ENCODE assay signal across 26 cellular contexts in genomic region chr9:124570942-124571666, GRCh38.
DNase-seq lines count a peak whose midpoint lies in the region; ATAC-seq, FAIRE-seq and TF ChIP-seq lines count a peak whose summit lies in the region.
"Had no signal": no experiment of that assay in that cellular context is flagged by ENCODE, and none has a peak within 500 bp of the region (broad histone marks: within the 10 kb centered on the region; RNA-seq: fewer than 3 reads in every experiment).

No MANE protein-coding gene starts in this region.

- CTCF ChIA-PET in Caco-2 (lab: Charles Lee), result interaction anchor here (0.6 kb wide), 1 partner anchor 46 kb away, joined by 3 read pairs; no protein-coding TSS in a partner anchor
- CTCF ChIA-PET in HEK293 (lab: Yijun Ruan, JAX), result interaction anchor here (0.5 kb wide), 1 partner anchor 16 kb away, joined by 4 read pairs; no protein-coding TSS in a partner anchor

- no peaks in the 10 kb centered on the region for H3K27me3 ChIP-seq in Caco-2 (replicated peaks; ENCODE audit: control insufficient read depth, insufficient read depth, low read length)
- H3K27me3 ChIP-seq in parathyroid adenoma (ENCODE audit: control insufficient read depth, insufficient read depth, low read length), result no peaks in the 10 kb centered on the region
- H3K27me3 ChIP-seq: BLaER1 had no signal

- no peaks in the 10 kb centered on the region for H3K36me3 ChIP-seq in Caco-2 (ENCODE audit: control insufficient read depth, insufficient read depth, low read length)
- no peaks in the 10 kb centered on the region for H3K36me3 ChIP-seq in HEK293 (ENCODE audit: control insufficient read depth in 2 of 2, insufficient read depth in 1 of 2, low read length in 2 of 2)
- H3K36me3 ChIP-seq in parathyroid adenoma (ENCODE audit: control insufficient read depth, insufficient read depth, low read length), result no peaks in the 10 kb centered on the region
- H3K36me3 ChIP-seq: BLaER1, HAP-1 had no signal

- no peak for FAIRE-seq in RCC 7860 (lab: Jason Lieb, UNC)
- FAIRE-seq: G401.6, HTR-8/SVneo had no signal

- POLR2A ChIA-PET in Caco-2 (lab: Charles Lee) (no interaction called here), HEK293 (lab: Yijun Ruan, JAX) (no interaction called here)

- no peak for DNase-seq in Caco-2
- DNase-seq in left lobe of liver (ENCODE audit: low spot score), result no peak
- DNase-seq in iPS-NIHi7 (ENCODE audit: extremely low spot score), result no peak
- DNase-seq in RCC 7860 (ENCODE audit: low spot score), result no peak
- no peak for DNase-seq in germinal center (ENCODE audit: low spot score)
- DNase-seq: CD4-positive, CD25-positive, alpha-beta regulatory T cell; DMS53; GM23248; NCI-H1048; NCI-H1417; NCI-H1694; NCI-H2029 treated with DMSO at 0.1 percent for 48 hours; NCI-H446 treated with DMSO at 0.1 percent for 48 hours; NCI-H526 treated with DMSO at 0.1 percent for 48 hours; SIG-M5; SK-N-SH; SW 1271 had no signal

- H3K27ac Mint-ChIP-seq in Caco-2 (ENCODE audit: unreplicated experiment), result peak overlapping the region; percentile 33
- H3K27ac Mint-ChIP-seq: CD4-positive, CD25-positive, alpha-beta regulatory T cell had no signal

- ATAC-seq in left lobe of liver, result peak; percentile 19
- no peak for ATAC-seq in HG02870 (IDR thresholded peaks at IDR 0.05; ENCODE audit: unreplicated experiment)

- peaks cover 40% of the 10 kb centered on the region for H3K4me1 ChIP-seq in Caco-2
- H3K4me1 ChIP-seq in HEK293 (ENCODE audit: control insufficient read depth, insufficient read depth, low read length), result no peaks in the 10 kb centered on the region
- peaks cover 9% of the 10 kb centered on the region for H3K4me1 ChIP-seq in parathyroid adenoma
- H3K4me1 ChIP-seq: HAP-1 had no signal

- no peak overlapping the region for H3K4me2 ChIP-seq in parathyroid adenoma (ENCODE audit: low read length)
- H3K4me2 ChIP-seq: BLaER1, KMS-11, SK-N-SH had no signal

- no peak overlapping the region for H3K9ac ChIP-seq in parathyroid adenoma
- H3K9ac ChIP-seq: BLaER1, GM23248, KMS-11, SK-N-SH had no signal

- no peak overlapping the region for H3K27ac ChIP-seq in HEK293 (ENCODE audit: extremely low read depth, low read depth, low read length)
- peak overlapping the region; percentile 19 for H3K27ac ChIP-seq in parathyroid adenoma
- H3K27ac ChIP-seq: BLaER1, GM23248, KMS-11, RWPE1 had no signal

- H3K9me3 ChIP-seq in Caco-2 (no peaks in the 10 kb centered on the region), HEK293 (ENCODE audit: control insufficient read depth, insufficient read depth, low read depth, low read length) (no peaks in the 10 kb centered on the region), parathyroid adenoma (ENCODE audit: control insufficient read depth, low read length) (no peaks in the 10 kb centered on the region)
- H3K9me3 ChIP-seq: BLaER1, HAP-1, SK-N-SH had no signal

- no peaks in the 10 kb centered on the region for H3K9me3 Mint-ChIP-seq in Caco-2 (ENCODE audit: unreplicated experiment)

- H3K4me3 Mint-ChIP-seq in Caco-2 (ENCODE audit: unreplicated experiment), result peak overlapping the region; percentile 1
- H3K4me3 Mint-ChIP-seq: CD4-positive, CD25-positive, alpha-beta regulatory T cell had no signal

- no peak overlapping the region for H2AFZ ChIP-seq in parathyroid adenoma
- H2AFZ ChIP-seq: GM23248 had no signal

- intact Hi-C loops in Caco-2 (cut with micrococcal nuclease; ENCODE audit: unreplicated experiment), result loop anchor here (2.0 kb wide), 1 partner anchor 24 kb away; no protein-coding TSS in a partner anchor

- peaks cover 46% of the 10 kb centered on the region for H3K4me1 Mint-ChIP-seq in Caco-2 (ENCODE audit: low read depth, unreplicated experiment)
- H3K4me1 Mint-ChIP-seq: CD4-positive, CD25-positive, alpha-beta regulatory T cell had no signal

- no peak overlapping the region for H3K4me3 ChIP-seq in Caco-2 (ENCODE audit: low read depth, low read length)
- H3K4me3 ChIP-seq in HEK293 (ENCODE audit: low read depth, low read length), result no peak overlapping the region
- no peak overlapping the region for H3K4me3 ChIP-seq in parathyroid adenoma (ENCODE audit: low read depth, low read length)
- H3K4me3 ChIP-seq: BLaER1, GM23248, HAP-1 had no signal

- no peaks in the 10 kb centered on the region for H3K27me3 Mint-ChIP-seq in Caco-2 (ENCODE audit: insufficient read depth, unreplicated experiment)

- no TSS peak for BruUV-seq in Caco-2 (replicated peaks; lab: Mats Ljungman, UMichigan)

- peaks cover 11% of the 10 kb centered on the region for H3K36me3 Mint-ChIP-seq in Caco-2 (ENCODE audit: insufficient read depth, unreplicated experiment)
- H3K36me3 Mint-ChIP-seq: CD4-positive, CD25-positive, alpha-beta regulatory T cell had no signal

- H3K79me2 ChIP-seq in parathyroid adenoma, result no peaks in the 10 kb centered on the region

- TF ChIP-seq CTCF in Caco-2 (IDR thresholded peaks at IDR 0.05; ENCODE audit: insufficient read depth in 1 of 2, low read depth in 1 of 2, low read length in 1 of 2, severe bottlenecking in 1 of 2, unreplicated experiment in 1 of 2), result no peak
- TF ChIP-seq CTCF in HEK293 (tag by site-specific recombination; IDR thresholded peaks at IDR 0.05), result no peak
- TF ChIP-seq CTCF in parathyroid adenoma (IDR thresholded peaks at IDR 0.05), result no peak

TF ChIP-seq in HEK293, 187 proteins besides CTCF, POLR2A, EP300 and RAD21:
- TF ChIP-seq ZNF449 (tag by site-specific recombination; IDR thresholded peaks at IDR 0.05), result peak; percentile 53; the same call in 1 of the 2 replicates
- no peak for TF ChIP-seq ZNF664 (tag by site-specific recombination; IDR thresholded peaks at IDR 0.05)
- TF ChIP-seq ZBTB49 (tag by site-specific recombination; IDR thresholded peaks at IDR 0.05; ENCODE audit: low read depth), result no peak
